ENCODE assay signal across 8 cellular contexts in genomic region chr10:26881600-26882331, GRCh38. TPM values are rescaled to one million over a fixed set of nuclear protein-coding genes. Genes with fewer than 3 reads are reported as not detected.
DNase-seq lines count a peak whose midpoint lies in the region; ATAC-seq, FAIRE-seq and TF ChIP-seq lines count a peak whose summit lies in the region.

No MANE protein-coding gene starts in this region.

- H3K27ac ChIP-seq in OCI-LY7 (ENCODE audit: low read depth, low read length, poor library complexity, severe bottlenecking), result no peak overlapping the region

- no peak overlapping the region for H3K4me2 ChIP-seq in OCI-LY7 (ENCODE audit: low read length)

- peak; percentile 92 for TF ChIP-seq RAD21 in Ishikawa (IDR thresholded peaks at IDR 0.05; ENCODE audit: low read depth)

- ATAC-seq in effector memory CD8-positive, alpha-beta T cell (replicated peaks), result peak; percentile 80
- ATAC-seq in memory B cell (ENCODE audit: low read depth), result peak; percentile 77
- no peak for ATAC-seq in HG02610 (IDR thresholded peaks at IDR 0.05; ENCODE audit: unreplicated experiment)

- H3K27me3 ChIP-seq in BE2C, result no peaks in the 10 kb centered on the region; the same call in none of the 2 replicates

- H3K27me3 Mint-ChIP-seq in effector memory CD8-positive, alpha-beta T cell, result peaks cover 15 to 50% of the 10 kb centered on the region in 2 donors
- H3K27me3 Mint-ChIP-seq in memory B cell, result peaks cover 7% of the 10 kb centered on the region

- H3K79me2 ChIP-seq in OCI-LY7 (ENCODE audit: insufficient read depth, low read depth, low read length), result no peaks in the 10 kb centered on the region

- H3K9me3 ChIP-seq in BE2C (no peaks in the 10 kb centered on the region), OCI-LY7 (ENCODE audit: low read length) (no peaks in the 10 kb centered on the region)

- no peaks in the 10 kb centered on the region for H3K36me3 Mint-ChIP-seq in effector memory CD8-positive, alpha-beta T cell (ENCODE audit: insufficient read depth)
- H3K36me3 Mint-ChIP-seq in memory B cell, result no peaks in the 10 kb centered on the region

- H3K4me1 Mint-ChIP-seq in effector memory CD8-positive, alpha-beta T cell (ENCODE audit: low read depth in 2 of 2), result peaks cover 0 to 2% of the 10 kb centered on the region in 2 donors
- H3K4me1 Mint-ChIP-seq in memory B cell, result peaks cover 2% of the 10 kb centered on the region

- CTCF ChIA-PET in OCI-LY7 (lab: Charles Lee; ENCODE audit: unreplicated experiment), result interaction anchor here (2.2 kb wide), 1 partner anchor 156 kb away, joined by 10 read pairs; no protein-coding TSS in a partner anchor

- FAIRE-seq in GM18507 (lab: Jason Lieb, UNC), result peak; percentile 81

- no TSS peak for BruUV-seq in OCI-LY7 (replicated peaks; lab: Mats Ljungman, UMichigan)

- no peaks in the 10 kb centered on the region for H3K36me3 ChIP-seq in BE2C
- no peaks in the 10 kb centered on the region for H3K36me3 ChIP-seq in OCI-LY7 (ENCODE audit: insufficient read depth, low read length)

- H3K9me2 ChIP-seq in OCI-LY7 (ENCODE audit: insufficient read depth, low read length), result no peaks in the 10 kb centered on the region

- H3K9me3 Mint-ChIP-seq in effector memory CD8-positive, alpha-beta T cell, result no peaks in the 10 kb centered on the region
- no peaks in the 10 kb centered on the region for H3K9me3 Mint-ChIP-seq in memory B cell

- no peak for TF ChIP-seq EP300 in Ishikawa (IDR thresholded peaks at IDR 0.05; ENCODE audit: borderline replicate concordance)

- intact Hi-C loops in OCI-LY7 (cut with micrococcal nuclease; ENCODE audit: unreplicated experiment), result loop anchor here (1.0 to 5.0 kb wide), 4 partner anchors 155 to 546 kb away; no protein-coding TSS in a partner anchor

- no peak overlapping the region for H3K4me3 Mint-ChIP-seq in effector memory CD8-positive, alpha-beta T cell
- no peak overlapping the region for H3K4me3 Mint-ChIP-seq in memory B cell

- H3K27ac Mint-ChIP-seq in effector memory CD8-positive, alpha-beta T cell, result no peak overlapping the region
- H3K27ac Mint-ChIP-seq in memory B cell, result peak overlapping the region; percentile 26

- H3K4me1 ChIP-seq in BE2C, result no peaks in the 10 kb centered on the region
- peaks cover 5% of the 10 kb centered on the region for H3K4me1 ChIP-seq in OCI-LY7 (ENCODE audit: insufficient read depth, low read length, poor library complexity, severe bottlenecking)

- TF ChIP-seq CTCF in BE2C (IDR thresholded peaks at IDR 0.05; ENCODE audit: low read depth, low read length) (peak; percentile 82), OCI-LY7 (conservative IDR thresholded peaks at IDR 0.05; ENCODE audit: low read length) (peak; percentile 88)

- no peak overlapping the region for H3K4me3 ChIP-seq in BE2C (ENCODE audit: low read depth, low read length)
- H3K4me3 ChIP-seq in OCI-LY7 (ENCODE audit: low read depth, low read length, poor library complexity, severe bottlenecking), result no peak overlapping the region

- H4K20me1 ChIP-seq in OCI-LY7 (ENCODE audit: insufficient read depth, low read length), result no peaks in the 10 kb centered on the region

- peak overlapping the region; percentile 83 for H2AFZ ChIP-seq in OCI-LY7 (ENCODE audit: low read length)

- POLR2A ChIA-PET in OCI-LY7 (lab: Charles Lee), result interaction anchor here (0.7 to 2.1 kb wide), 12 partner anchors 9 to 451 kb away, joined by 3 to 9 read pairs (median 3); no protein-coding TSS in a partner anchor

- DNase-seq in BE2C (no peak), GM18507 (ENCODE audit: extremely low spot score, insufficient read length, low read depth) (no peak), OCI-LY7 (ENCODE audit: low spot score) (peak; percentile 78), memory B cell (ENCODE audit: low spot score in 2 of 2) (peak in 1 of 2 donors; percentile 19), NCI-H128 (lab: John Stamatoyannopoulos, UW; ENCODE audit: unreplicated experiment) (no peak)
- peak in 1 of 3 experiments; percentile 12 for DNase-seq in effector memory CD8-positive, alpha-beta T cell

TF ChIP-seq in Ishikawa, 13 proteins besides CTCF, POLR2A, EP300 and RAD21:
- TF ChIP-seq REST (IDR thresholded peaks at IDR 0.05; ENCODE audit: low read depth) (no peak), NFIC (IDR thresholded peaks at IDR 0.05) (no peak), TAF1 (IDR thresholded peaks at IDR 0.05; ENCODE audit: low read depth) (no peak), YY1 (IDR thresholded peaks at IDR 0.05; ENCODE audit: low read depth) (no peak), FOXM1 (IDR thresholded peaks at IDR 0.05; ENCODE audit: borderline replicate concordance, low read depth) (no peak), ZBTB7A (IDR thresholded peaks at IDR 0.05; ENCODE audit: low read depth) (no peak), EGR1 (IDR thresholded peaks at IDR 0.05) (no peak), CREB1 (IDR thresholded peaks at IDR 0.05; ENCODE audit: low read depth) (no peak), TCF12 (IDR thresholded peaks at IDR 0.05; ENCODE audit: low read depth) (no peak), CEBPB (IDR thresholded peaks at IDR 0.05) (no peak), TEAD4 (IDR thresholded peaks at IDR 0.05) (no peak)
- TF ChIP-seq, protein P1, sequence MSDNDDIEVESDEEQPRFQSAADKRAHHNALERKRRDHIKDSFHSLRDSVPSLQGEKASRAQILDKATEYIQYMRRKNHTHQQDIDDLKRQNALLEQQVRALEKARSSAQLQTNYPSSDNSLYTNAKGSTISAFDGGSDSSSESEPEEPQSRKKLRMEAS (IDR thresholded peaks at IDR 0.05), result no peak
- TF ChIP-seq, protein P2, sequence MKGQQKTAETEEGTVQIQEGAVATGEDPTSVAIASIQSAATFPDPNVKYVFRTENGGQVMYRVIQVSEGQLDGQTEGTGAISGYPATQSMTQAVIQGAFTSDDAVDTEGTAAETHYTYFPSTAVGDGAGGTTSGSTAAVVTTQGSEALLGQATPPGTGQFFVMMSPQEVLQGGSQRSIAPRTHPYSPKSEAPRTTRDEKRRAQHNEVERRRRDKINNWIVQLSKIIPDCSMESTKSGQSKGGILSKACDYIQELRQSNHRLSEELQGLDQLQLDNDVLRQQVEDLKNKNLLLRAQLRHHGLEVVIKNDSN (IDR thresholded peaks at IDR 0.05), result no peak

RNA-seq across cellular contexts. Expression of gene ABI1, which starts 21.0 kb away (rescaled TPM):
- 22.0 TPM for polyA plus RNA-seq in BE2C (2012; ENCODE audit: insufficient read depth, insufficient read length, low read depth)
- 57.4 and 62.4 TPM in 2 replicates for total RNA-seq in OCI-LY7 (2014; rRNA removed; shearing (Covaris generic))
- total RNA-seq in OCI-LY7 (2022), result 76.9 and 87.6 TPM in 2 replicates
